ENCODE assay signal across 8 cellular contexts in the genomic region with DNA sequence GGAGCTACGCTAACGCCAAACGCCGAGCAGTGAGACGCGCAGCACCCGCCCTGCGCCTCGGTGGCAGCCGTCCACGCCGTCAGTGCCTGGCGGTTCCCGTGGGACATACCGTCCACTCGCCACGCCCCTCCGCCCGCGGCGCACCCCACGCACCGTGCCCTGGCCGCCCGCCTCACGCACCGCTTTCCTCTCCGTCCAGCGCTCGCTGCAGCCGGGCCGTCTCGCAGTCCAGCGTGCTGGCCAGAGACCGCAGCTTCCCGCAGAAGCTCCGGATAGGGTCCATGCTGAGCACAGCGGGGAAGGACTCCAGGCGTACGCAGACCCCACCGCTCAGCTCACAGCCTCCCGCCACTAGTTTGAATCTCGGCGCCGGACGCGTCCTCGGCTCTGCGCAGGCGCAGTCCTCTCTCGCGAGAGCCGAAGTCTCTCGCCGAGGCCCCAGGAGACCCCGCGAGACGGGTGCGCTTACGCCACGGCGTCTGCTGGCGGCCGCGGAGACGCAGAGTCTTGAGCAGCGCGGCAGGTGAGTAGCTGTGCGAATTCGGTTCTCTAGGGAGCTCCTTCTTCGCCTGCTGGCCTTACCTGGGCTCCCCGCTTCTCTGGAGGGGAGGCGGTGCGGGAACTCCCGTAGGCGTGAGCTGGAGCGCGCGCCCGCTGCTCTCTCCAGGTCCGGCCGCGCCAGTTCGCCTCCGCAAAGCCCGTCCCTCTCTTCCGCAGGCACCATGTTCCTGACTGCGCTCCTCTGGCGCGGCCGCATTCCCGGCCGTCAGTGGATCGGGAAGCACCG. TPM values are rescaled to one million over a fixed set of nuclear protein-coding genes. Genes with fewer than 3 reads are reported as not detected.
DNase-seq lines count a peak whose midpoint lies in the region; ATAC-seq and TF ChIP-seq lines count a peak whose summit lies in the region.

TSS of gene MRPL57 (plus strand) at position 464 of the 787 bp plus-strand sequence. CDS start at position 723, 259 bp downstream.
TSS of gene SKA3 (minus strand) at position 358 of the 787 bp plus-strand sequence. CDS start at position 283, 75 bp downstream.

- peak within 1 kb of the TSS; percentile 78 for H3K4me3 ChIP-seq in BJ (ENCODE audit: low read depth, low read length)
- H3K4me3 ChIP-seq in colonic mucosa = peak within 1 kb of the TSS; percentile 90

- no peak for TF ChIP-seq CTCF in BJ (IDR thresholded peaks at IDR 0.05; ENCODE audit: insufficient read depth, low read depth, low read length)
- TF ChIP-seq CTCF in colonic mucosa (IDR thresholded peaks at IDR 0.05) = no peak

- CTCF ChIA-PET in BJ (lab: Yijun Ruan, JAX) = interaction anchor here (0.8 to 2.8 kb wide), 3 partner anchors 11 to 232 kb away, joined by 3 to 11 read pairs (median 9); no protein-coding TSS in a partner anchor

- intact Hi-C loops in colonic mucosa (cut with DNase I) (no loop called here), left colon (cut with DNase I, micrococcal nuclease) (no loop called here)

- H3K27ac ChIP-seq in colonic mucosa = peak within 1 kb of the TSS; percentile 97

- no peaks in the 10 kb centered on the region for H3K9me3 ChIP-seq in colonic mucosa

- DNase-seq in BJ (ENCODE audit: low read depth) (peak; percentile 50), GM19238 (ENCODE audit: insufficient read length, low spot score) (peak; percentile 91), NCI-H524 (lab: John Stamatoyannopoulos, UW) (peak; percentile 96 to 99), colonic mucosa (peak; percentile 92), left colon (peak; percentile 90 to 93)
- peak; percentile 95 for DNase-seq in activated CD4-positive, alpha-beta T cell treated with anti-CD3 and anti-CD28 coated beads for 48 hours
- DNase-seq in stimulated activated CD4-positive, alpha-beta T cell treated with anti-CD3 and anti-CD28 coated beads, Interleukin-1b, Interleukin-23, amount 100 ng/mL, for 48 hours = peak; percentile 95

- peaks cover 3% of the 10 kb centered on the region; the same call in 1 of the 2 replicates for H3K36me3 ChIP-seq in BJ (ENCODE audit: control insufficient read depth, insufficient read depth, low read length)
- H3K36me3 ChIP-seq in colonic mucosa = no peaks in the 10 kb centered on the region

- peak within 1 kb of the TSS; percentile 80 to 97 for H3K9ac ChIP-seq in colonic mucosa (ENCODE audit: low read depth in 2 of 2, low read length in 2 of 2)

- POLR2A ChIA-PET in BJ (lab: Charles Lee) = no interaction called here

- H3K27me3 ChIP-seq in BJ (ENCODE audit: control insufficient read depth, insufficient read depth, low read length) (no peaks in the 10 kb centered on the region), colonic mucosa (no peaks in the 10 kb centered on the region)

- ATAC-seq in HG03442 (IDR thresholded peaks at IDR 0.05; ENCODE audit: unreplicated experiment) = peak; percentile 88
- peak; percentile 93 for ATAC-seq in left colon

- H3K4me1 ChIP-seq in colonic mucosa = peaks cover 8% of the 10 kb centered on the region

RNA-seq across cellular contexts. Expression of gene MRPL57, which starts in this region (rescaled TPM):
- polyA plus RNA-seq in BJ (2011; rRNA removed) = 12.0 and 17.2 TPM in 2 replicates
- polyA minus RNA-seq in BJ (2011; rRNA and poly(A)+ RNA removed) = 2.1 and 2.6 TPM in 2 replicates
- 10 to 100 TPM; 18.3 to 25.2 TPM for total RNA-seq in colonic mucosa
- total RNA-seq in left colon = 10 to 100 TPM; 15.2 TPM

RNA-seq across cellular contexts. Expression of gene SKA3, which starts in this region (rescaled TPM):
- 5.9 and 9.7 TPM in 2 replicates for polyA plus RNA-seq in BJ (2011; rRNA removed)
- polyA minus RNA-seq in BJ (2011; rRNA and poly(A)+ RNA removed) = 5.3 and 6.3 TPM in 2 replicates
- total RNA-seq in colonic mucosa = 10 to 100 TPM in 1 of 2 donors, 1 to 10 TPM in 1; 6.2 to 18.1 TPM
- total RNA-seq in left colon = 1 to 10 TPM; 1.7 to 6.3 TPM

Comparison
In these comparisons a context has a peak if more than half of its experiments do, and no peak if none do; other contexts are left out.
1. Peak in every context shown above with its lines: DNase-seq, ATAC-seq, H3K4me3 ChIP-seq and H3K27ac ChIP-seq.